ENCODE assay signal across 26 cellular contexts in the genomic region with DNA sequence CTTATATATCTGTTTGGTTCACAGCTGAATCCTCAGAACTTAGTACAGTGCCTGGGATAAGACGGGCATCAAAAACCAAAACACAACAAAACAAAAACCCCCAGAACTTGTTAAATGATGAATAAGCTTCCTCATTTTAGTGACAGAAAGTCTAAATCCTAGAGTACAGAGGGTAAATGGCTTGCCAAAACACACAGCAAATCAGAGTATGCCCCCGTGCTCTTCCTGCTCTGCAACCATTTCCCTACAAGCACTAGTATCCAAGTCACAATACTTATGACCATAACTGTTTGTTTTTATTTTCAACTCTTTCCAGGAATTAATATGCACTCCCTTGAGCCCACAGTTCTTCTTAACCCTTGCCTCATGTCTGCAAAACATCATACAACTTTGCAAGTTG. TPM values are rescaled to one million over a fixed set of nuclear protein-coding genes. Genes with fewer than 3 reads are reported as not detected.
"Had no signal": no experiment of that assay in that cellular context is flagged by ENCODE, and none has a peak within 500 bp of the region (broad histone marks: within the 10 kb centered on the region; RNA-seq: fewer than 3 reads in every experiment).

No MANE protein-coding gene starts in this region.

- H3K36me3 Mint-ChIP-seq: activated naive CD8-positive, alpha-beta T cell; WTC11 had no signal

- H3K9me3 Mint-ChIP-seq: activated CD4-positive, alpha-beta memory T cell treated with anti-CD3 and anti-CD28 coated beads, Interleukin-2, amount 10 ng/mL, durations not matched to agents 7 days and 5 days; activated CD4-positive, alpha-beta T cell treated with anti-CD3 and anti-CD28 coated beads, Interleukin-2, amount 10 ng/mL, durations not matched to agents 7 days and 5 days; activated T-helper 17 cell treated with anti-CD3 and anti-CD28 coated beads, Interleukin-2, amount 50 U/mL, for 72 hours; central memory CD8-positive, alpha-beta T cell; dendritic cell treated with granulocyte-macrophage colony-stimulating factor and Interleukin-4, amounts not matched to agents 40 ng/mL and 50 ng/mL, for 4 days; effector memory CD8-positive, alpha-beta T cell had no signal

- H3K4me1 Mint-ChIP-seq: activated CD4-positive, alpha-beta memory T cell treated with anti-CD3 and anti-CD28 coated beads, Interleukin-2, amount 10 ng/mL, durations not matched to agents 7 days and 5 days; activated CD4-positive, alpha-beta T cell treated with anti-CD3 and anti-CD28 coated beads, Interleukin-2, amount 10 ng/mL, durations not matched to agents 7 days and 5 days; activated T-helper 17 cell treated with anti-CD3 and anti-CD28 coated beads, Interleukin-2, amount 50 U/mL, for 72 hours; central memory CD8-positive, alpha-beta T cell had no signal

- H3K27ac Mint-ChIP-seq: activated CD4-positive, alpha-beta memory T cell treated with anti-CD3 and anti-CD28 coated beads, Interleukin-2, amount 10 ng/mL, durations not matched to agents 7 days and 5 days; activated CD4-positive, alpha-beta T cell treated with anti-CD3 and anti-CD28 coated beads, Interleukin-2, amount 10 ng/mL, durations not matched to agents 7 days and 5 days; activated naive CD8-positive, alpha-beta T cell; activated T-helper 17 cell treated with anti-CD3 and anti-CD28 coated beads, Interleukin-2, amount 50 U/mL, for 72 hours; dendritic cell treated with granulocyte-macrophage colony-stimulating factor and Interleukin-4, amounts not matched to agents 40 ng/mL and 50 ng/mL, for 4 days; effector memory CD8-positive, alpha-beta T cell; WTC11 had no signal

- DNase-seq: activated CD4-positive, alpha-beta memory T cell treated with anti-CD3 and anti-CD28 coated beads, Interleukin-2, amount 10 ng/mL, durations not matched to agents 7 days and 5 days; activated CD4-positive, alpha-beta T cell treated with anti-CD3 and anti-CD28 coated beads for 1 hour; activated CD4-positive, alpha-beta T cell treated with anti-CD3 and anti-CD28 coated beads for 4 hours; activated CD4-positive, alpha-beta T cell treated with anti-CD3 and anti-CD28 coated beads, Interleukin-2, amount 10 ng/mL, durations not matched to agents 7 days and 5 days; activated CD4-positive, alpha-beta T cell treated with anti-CD3 and anti-CD28 coated beads, Interleukin-2, amount 50 U/mL, for 4 hours; activated CD8-positive, alpha-beta memory T cell treated with anti-CD3 and anti-CD28 coated beads, Interleukin-2, amount 50 U/mL, for 48 hours; activated effector memory CD4-positive, alpha-beta T cell treated with Interleukin-2 at 50 U/mL for 16 hours; activated gamma-delta T cell treated with Interleukin-2 at 50 U/mL for 16 hours; activated naive CD4-positive, alpha-beta T cell treated with anti-CD3 and anti-CD28 coated beads, Interleukin-2, amount 50 U/mL, for 16 hours; activated naive CD4-positive, alpha-beta T cell treated with Interleukin-2 at 50 U/mL for 16 hours; activated T-cell treated with anti-CD3 and anti-CD28 coated beads for 4 hours; activated T-cell treated with anti-CD3 and anti-CD28 coated beads, Interleukin-2, amount 50 U/mL, for 4 hours; amniotic stem cell; anterior cingulate cortex; brain microvascular endothelial cell; effector CD4-positive, alpha-beta T cell; effector memory CD8-positive, alpha-beta T cell; foreskin fibroblast; head of caudate nucleus; T-helper 2 cell had no signal

- H3K4me3 Mint-ChIP-seq: activated CD4-positive, alpha-beta memory T cell treated with anti-CD3 and anti-CD28 coated beads, Interleukin-2, amount 10 ng/mL, durations not matched to agents 7 days and 5 days; activated CD4-positive, alpha-beta T cell treated with anti-CD3 and anti-CD28 coated beads, Interleukin-2, amount 10 ng/mL, durations not matched to agents 7 days and 5 days; activated naive CD8-positive, alpha-beta T cell; activated T-cell treated with anti-CD3 and anti-CD28 coated beads, Interleukin-2, amount 50 U/mL, for 4 hours; activated T-helper 17 cell treated with anti-CD3 and anti-CD28 coated beads, Interleukin-2, amount 50 U/mL, for 72 hours; central memory CD8-positive, alpha-beta T cell; dendritic cell treated with granulocyte-macrophage colony-stimulating factor and Interleukin-4, amounts not matched to agents 40 ng/mL and 50 ng/mL, for 4 days; effector memory CD8-positive, alpha-beta T cell; WTC11 had no signal

RNA-seq across cellular contexts. Expression of gene ZNF521, which starts 10.1 kb away (rescaled TPM):
- total RNA-seq: activated CD4-positive, alpha-beta memory T cell treated with anti-CD3 and anti-CD28 coated beads, Interleukin-2, amount 10 ng/mL, durations not matched to agents 7 days and 5 days; activated CD4-positive, alpha-beta T cell treated with anti-CD3 and anti-CD28 coated beads, Interleukin-2, amount 10 ng/mL, durations not matched to agents 7 days and 5 days; activated T-helper 17 cell treated with anti-CD3 and anti-CD28 coated beads, Interleukin-2, amount 50 U/mL, for 72 hours; T-helper 1 cell treated with Interleukin-12 subunit alpha and Interleukin-12 subunit beta and Interleukin-4 antibody, amounts not matched to agents 30 ng/mL and 1 ng/mL, for 36 hours had no signal
